Comparison of ENCODE assay signal across 8 cellular contexts in the genomic region with DNA sequence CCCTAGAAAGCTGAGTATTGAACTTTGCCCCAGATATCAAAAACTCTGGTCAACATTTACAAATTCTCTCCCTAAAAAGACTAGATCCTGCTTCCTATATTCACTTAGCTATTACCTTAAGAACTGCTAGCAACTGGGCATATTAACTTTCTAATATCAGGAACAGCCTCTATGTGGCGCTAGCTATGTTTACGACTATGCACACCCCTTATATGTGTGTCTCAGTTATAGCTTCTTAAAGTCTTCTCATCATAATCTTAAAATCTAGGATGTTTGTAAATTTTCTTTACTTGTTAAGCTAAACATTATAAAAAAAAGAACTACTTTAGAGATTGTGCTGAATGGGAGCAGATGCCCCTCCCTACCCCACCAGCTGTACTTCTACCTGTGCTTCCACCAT. TPM values are rescaled to one million over a fixed set of nuclear protein-coding genes. Genes with fewer than 3 reads are reported as not detected.
A peak's percentile ranks its signal among the peaks of the same experiment; 100 is the strongest.
DNase-seq lines count a peak whose midpoint lies in the region; ATAC-seq and TF ChIP-seq lines count a peak whose summit lies in the region.

No MANE protein-coding gene starts in this region.

- H3K27me3 Mint-ChIP-seq in IgD-negative memory B cell (no peaks in the 10 kb centered on the region), mesothelial cell of epicardium (ENCODE audit: low read depth) (peaks cover 30% of the 10 kb centered on the region), T-helper 17 cell (no peaks in the 10 kb centered on the region)

- H3K27me3 ChIP-seq in gastroesophageal sphincter (no peaks in the 10 kb centered on the region), left lung (no peaks in the 10 kb centered on the region)

- TF ChIP-seq CTCF in gastroesophageal sphincter (IDR thresholded peaks at IDR 0.05), result peak in 3 of 4 experiments; percentile 44 to 53 (median 52)
- TF ChIP-seq CTCF in left lung (IDR thresholded peaks at IDR 0.05), result peak in 1 of 2 donors; percentile 27
- TF ChIP-seq CTCF in mesothelial cell of epicardium (IDR thresholded peaks at IDR 0.05; ENCODE audit: unreplicated experiment), result no peak

- H3K9me3 ChIP-seq in gastroesophageal sphincter (no peaks in the 10 kb centered on the region), left lung (no peaks in the 10 kb centered on the region), T-helper 17 cell (ENCODE audit: control insufficient read depth, low read length, poor library complexity, severe bottlenecking) (no peaks in the 10 kb centered on the region)

- H3K27ac Mint-ChIP-seq in IgD-negative memory B cell (peak overlapping the region in 1 of 3 donors; percentile 29), mesothelial cell of epicardium (no peak overlapping the region), T-helper 17 cell (no peak overlapping the region)

- 12 to 19% methylated on average over 2 of the region's 2 CpGs for WGBS in gastroesophageal sphincter (ENCODE audit: low coverage in 1 of 2), 2 donors

- ATAC-seq in gastroesophageal sphincter (no peak), left lung (no peak), T-helper 17 cell (no peak)

- peak overlapping the region in 3 of 4 donors; percentile 47 to 84 (median 82) for H3K4me3 Mint-ChIP-seq in IgD-negative memory B cell
- no peak overlapping the region for H3K4me3 Mint-ChIP-seq in mesothelial cell of epicardium
- H3K4me3 Mint-ChIP-seq in T-helper 17 cell, result no peak overlapping the region

- H3K4me1 ChIP-seq in gastroesophageal sphincter (peaks cover 0 to 47% (median 8%) of the 10 kb centered on the region in 3 donors), left lung (peaks cover 7 to 26% of the 10 kb centered on the region in 2 donors)

- H3K36me3 Mint-ChIP-seq in IgD-negative memory B cell (no peaks in the 10 kb centered on the region), mesothelial cell of epicardium (peaks cover 2% of the 10 kb centered on the region), T-helper 17 cell (ENCODE audit: low read depth) (peaks cover 2% of the 10 kb centered on the region)

- no peak for TF ChIP-seq EP300 in gastroesophageal sphincter (IDR thresholded peaks at IDR 0.05)

- intact Hi-C loops in left lung (cut with DNase I), result no loop called here

- H3K27ac ChIP-seq in gastroesophageal sphincter (peak overlapping the region in 1 of 4 donors; percentile 97), left lung (no peak overlapping the region)

- DNase-seq in COLO829 (ENCODE audit: low spot score) (peak; percentile 36), SKM-1 (lab: John Stamatoyannopoulos, UW; ENCODE audit: unreplicated experiment) (peak; percentile 51), left lung (no peak), mesothelial cell of epicardium (ENCODE audit: low spot score in 2 of 2, unreplicated experiment in 2 of 2) (no peak), T-helper 17 cell (no peak)
- no peak for DNase-seq in stimulated activated CD4-positive, alpha-beta T cell treated with anti-CD3 and anti-CD28 coated beads, Interleukin-1b, Interleukin-23, amount 100 ng/mL, for 48 hours

- no peaks in the 10 kb centered on the region for H3K9me3 Mint-ChIP-seq in IgD-negative memory B cell
- no peaks in the 10 kb centered on the region for H3K9me3 Mint-ChIP-seq in mesothelial cell of epicardium

- TF ChIP-seq POLR2A in gastroesophageal sphincter (IDR thresholded peaks at IDR 0.05), result no peak

- H3K36me3 ChIP-seq in gastroesophageal sphincter, result peaks cover 0 to under 1% of the 10 kb centered on the region in 2 donors
- peaks cover 0 to 5% of the 10 kb centered on the region in 2 donors for H3K36me3 ChIP-seq in left lung

- H3K4me1 Mint-ChIP-seq in IgD-negative memory B cell (peaks cover 23 to 51% (median 29%) of the 10 kb centered on the region in 3 donors), mesothelial cell of epicardium (peaks cover 22% of the 10 kb centered on the region), T-helper 17 cell (peaks cover 33% of the 10 kb centered on the region)

- H3K4me3 ChIP-seq in gastroesophageal sphincter (no peak overlapping the region), left lung (no peak overlapping the region)

RNA-seq across cellular contexts. Expression of gene STAMBP, which starts 1.7 kb away (rescaled TPM):
- 50.0 TPM for polyA plus RNA-seq in IgD-negative memory B cell
- total RNA-seq in gastroesophageal sphincter, result 10 to 100 TPM; 37.7 to 82.0 (median 44.1) TPM
- total RNA-seq in left lung, result 10 to 100 TPM; 32.6 to 40.5 TPM
- total RNA-seq in mesothelial cell of epicardium, result 33.2 to 36.6 TPM (median 34.5 TPM) in 3 replicates
- 10 to 100 TPM; 22.1 to 25.3 TPM for total RNA-seq in T-helper 17 cell

RNA-seq across cellular contexts. Expression of gene C2orf78, which starts 43.0 kb away (rescaled TPM):
- not detected for polyA plus RNA-seq in IgD-negative memory B cell
- total RNA-seq in gastroesophageal sphincter (not detected), left lung (not detected), mesothelial cell of epicardium (not detected in 3 replicates), T-helper 17 cell (not detected)

RNA-seq across cellular contexts. Expression of gene DUSP11, which starts 47.1 kb away (rescaled TPM):
- 47.3 TPM for polyA plus RNA-seq in IgD-negative memory B cell
- 10 to 100 TPM; 19.6 to 25.8 (median 25.1) TPM for total RNA-seq in gastroesophageal sphincter
- total RNA-seq in left lung, result 10 to 100 TPM; 16.6 to 17.1 TPM
- 23.0 to 25.5 TPM (median 24.3 TPM) in 3 replicates for total RNA-seq in mesothelial cell of epicardium
- total RNA-seq in T-helper 17 cell, result 10 to 100 TPM; 35.6 to 44.9 TPM

Comparison
In these comparisons a context has a peak if more than half of its experiments do, and no peak if none do; other contexts are left out.
1. DNase-seq: peak in COLO829 (single experiment) and SKM-1 (single experiment); none in left lung (0 of 2), mesothelial cell of epicardium (0 of 2), T-helper 17 cell (0 of 3) and stimulated activated CD4-positive, alpha-beta T cell treated with anti-CD3 and anti-CD28 coated beads, Interleukin-1b, Interleukin-23, amount 100 ng/mL, for 48 hours (single experiment).
2. H3K4me3 Mint-ChIP-seq: peak in IgD-negative memory B cell (3 of 4); none in mesothelial cell of epicardium (single experiment) and T-helper 17 cell (single experiment).